13 cellular contexts compared by ENCODE assay signal in genomic region chr11:2890466-2891241, GRCh38. TPM values are rescaled to one million over a fixed set of nuclear protein-coding genes. Genes with fewer than 3 reads are reported as not detected.
A peak's percentile ranks its signal among the peaks of the same experiment; 100 is the strongest.
DNase-seq lines count a peak whose midpoint lies in the region; ATAC-seq, FAIRE-seq and TF ChIP-seq lines count a peak whose summit lies in the region.
"Had no signal": no experiment of that assay in that cellular context is flagged by ENCODE, and none has a peak within 500 bp of the region (broad histone marks: within the 10 kb centered on the region; RNA-seq: fewer than 3 reads in every experiment).

No MANE protein-coding gene starts in this region.

- H3K9me1 ChIP-seq in K562 (ENCODE audit: control insufficient read depth, insufficient read depth, low read length) = no peaks in the 10 kb centered on the region

- peak overlapping the region; percentile 95 for H2AFZ ChIP-seq in K562 (ENCODE audit: low read depth, low read length)
- no peak overlapping the region for H2AFZ ChIP-seq in HepG2 (ENCODE audit: low read length)
- H2AFZ ChIP-seq in OCI-LY7 (ENCODE audit: low read length) = no peak overlapping the region

- TF ChIP-seq EP300 in K562 (IDR thresholded peaks at IDR 0.05; ENCODE audit: low read length) (no peak), HepG2 (IDR thresholded peaks at IDR 0.05; ENCODE audit: low read depth in 2 of 2, low read length in 2 of 2) (no peak), HepG2 (CRISPR knock-in tag; IDR thresholded peaks at IDR 0.05; ENCODE audit: borderline replicate concordance) (no peak)

- no peak for TF ChIP-seq CTCF in A673 (conservative IDR thresholded peaks at IDR 0.05; ENCODE audit: low read depth, low read length)
- TF ChIP-seq CTCF in K562 (IDR thresholded peaks at IDR 0.05 in 2 of 3, conservative IDR thresholded peaks at IDR 0.05 in 1 of 3; ENCODE audit: insufficient read depth in 2 of 3, low read depth in 1 of 3, low read length in 3 of 3) = 0 out of 6 replicates have a peak, but pooled peaks of 1 of the 3 experiments have one; percentile 2
- no peak for TF ChIP-seq CTCF in HepG2 (CRISPR knock-in tag; IDR thresholded peaks at IDR 0.05)
- TF ChIP-seq CTCF in OCI-LY7 (conservative IDR thresholded peaks at IDR 0.05; ENCODE audit: low read length) = no peak

- H3K36me3 ChIP-seq in A673 (ENCODE audit: insufficient read depth, low read length, poor library complexity, severe bottlenecking) (no peaks in the 10 kb centered on the region), K562 (ENCODE audit: control insufficient read depth, insufficient read depth, low read length) (no peaks in the 10 kb centered on the region), HepG2 (replicated peaks in 1 of 2; ENCODE audit: control insufficient read depth in 1 of 2, insufficient read depth in 2 of 2, low read length in 2 of 2) (no peaks in the 10 kb centered on the region), OCI-LY7 (ENCODE audit: insufficient read depth, low read length) (no peaks in the 10 kb centered on the region)

- BruUV-seq in A673 (replicated peaks; lab: Mats Ljungman, UMichigan) (no TSS peak), K562 (replicated peaks; lab: Mats Ljungman, UMichigan) (no TSS peak), HepG2 (replicated peaks; lab: Mats Ljungman, UMichigan) (no TSS peak), OCI-LY7 (replicated peaks; lab: Mats Ljungman, UMichigan) (no TSS peak)

- FAIRE-seq in HTR-8/SVneo (lab: Jason Lieb, UNC) = peak; percentile 28
- peak; percentile 70 for FAIRE-seq in K562 (lab: Jason Lieb, UNC)
- no peak for FAIRE-seq in HepG2 (lab: Jason Lieb, UNC)
- FAIRE-seq: GM18507 had no signal

- ATAC-seq in K562 (peak; percentile 69), HepG2 (no peak), GM21360 (IDR thresholded peaks at IDR 0.05; ENCODE audit: unreplicated experiment) (no peak)

- POLR2A ChIA-PET in A673 (lab: Charles Lee; ENCODE audit: low non-redundant PET) (no interaction called here), K562 (lab: Yijun Ruan, JAX) (interaction anchor here (0.6 to 2.8 kb wide), 11 partner anchors 9 to 362 kb away, joined by 3 to 13 read pairs (median 3); partner anchors contain the start of gene PHLDA2), HepG2 (lab: Yijun Ruan, JAX) (interaction anchor here (0.8 kb wide), 1 partner anchor 357 kb away, joined by 3 read pairs; no protein-coding TSS in a partner anchor), OCI-LY7 (lab: Charles Lee) (no interaction called here)

- H3K9me3 ChIP-seq in A673 (ENCODE audit: low read depth, low read length, poor library complexity, severe bottlenecking) (no peaks in the 10 kb centered on the region), K562 (replicated peaks; ENCODE audit: control insufficient read depth, insufficient read depth, low read depth, low read length) (no peaks in the 10 kb centered on the region), HepG2 (ENCODE audit: low read length) (no peaks in the 10 kb centered on the region), OCI-LY7 (ENCODE audit: low read length) (no peaks in the 10 kb centered on the region)

- intact Hi-C loops in A673 (cut with micrococcal nuclease; ENCODE audit: unreplicated experiment) = loop anchor here (5.0 kb wide), 1 partner anchor 463 kb away; no protein-coding TSS in a partner anchor
- intact Hi-C loops in K562 (cut with micrococcal nuclease) = loop anchor here (10.0 kb wide), 3 partner anchors 204 to 586 kb away; partner anchors contain the start of genes C11orf21 and TSPAN32
- intact Hi-C loops in HepG2 (cut with micrococcal nuclease; ENCODE audit: unreplicated experiment) = no loop called here
- intact Hi-C loops in OCI-LY7 (cut with micrococcal nuclease; ENCODE audit: unreplicated experiment) = no loop called here

- H3K9ac ChIP-seq in K562 (ENCODE audit: insufficient read depth in 1 of 2, low read depth in 2 of 2, low read length in 2 of 2) (peak overlapping the region; percentile 84 to 92), HepG2 (ENCODE audit: insufficient read depth, low read depth, low read length) (no peak overlapping the region)

- in situ Hi-C loops in K562 (cut with MboI) (no loop called here), HepG2 (cut with HindIII; ENCODE audit: extremely low pct_ligation_motif_present, low pct_unique_long_range_greater_than_20kb) (no loop called here)

- DNase-seq in A673 (ENCODE audit: low spot score) (no peak), HTR-8/SVneo (ENCODE audit: insufficient read length, low spot score) (no peak), K562 (ENCODE audit: extremely low read depth in 1 of 4, low spot score in 3 of 4) (peak; percentile 84 to 94 (median 86)), HepG2 (ENCODE audit: low spot score) (no peak), OCI-LY7 (ENCODE audit: low spot score) (no peak), NOMO-1 treated with DMSO at 0.1 percent for 48 hours (lab: John Stamatoyannopoulos, UW; ENCODE audit: unreplicated experiment) (no peak), SKM-1 (lab: John Stamatoyannopoulos, UW; ENCODE audit: unreplicated experiment) (no peak)
- DNase-seq: activated T-cell treated with anti-CD3 and anti-CD28 coated beads for 4 hours, HFFc6, KG1 had no signal

- H3K4me2 ChIP-seq in K562 (ENCODE audit: insufficient read depth, low read length) (peak overlapping the region; percentile 77), HepG2 (ENCODE audit: low read depth, low read length) (no peak overlapping the region), OCI-LY7 (ENCODE audit: low read length) (no peak overlapping the region)

- no peak overlapping the region for H3K4me3 ChIP-seq in A673 (ENCODE audit: low read depth, low read length, poor library complexity, severe bottlenecking)
- peak overlapping the region; percentile 16; the same call in 1 of the 2 replicates for H3K4me3 ChIP-seq in K562
- no peak overlapping the region for H3K4me3 ChIP-seq in HepG2 (replicated peaks in 1 of 3; ENCODE audit: insufficient read depth in 1 of 3, low read depth in 2 of 3, low read length in 3 of 3)
- no peak overlapping the region for H3K4me3 ChIP-seq in OCI-LY7 (ENCODE audit: low read depth, low read length, poor library complexity, severe bottlenecking)

- TF ChIP-seq RAD21 in K562 (CRISPR knock-in tag; conservative IDR thresholded peaks at IDR 0.05 in 1 of 2, IDR thresholded peaks at IDR 0.05 in 1 of 2) (no peak), HepG2 (CRISPR knock-in tag; IDR thresholded peaks at IDR 0.05) (no peak)

- H3K27ac ChIP-seq in A673 (ENCODE audit: low read depth, low read length, poor library complexity, severe bottlenecking) = peak overlapping the region; percentile 54
- peak overlapping the region; percentile 90 for H3K27ac ChIP-seq in K562 (ENCODE audit: extremely low read depth, low read depth, low read length)
- no peak overlapping the region for H3K27ac ChIP-seq in HepG2 (ENCODE audit: extremely low read length, insufficient read depth, low read length)
- H3K27ac ChIP-seq in OCI-LY7 (ENCODE audit: low read depth, low read length, poor library complexity, severe bottlenecking) = no peak overlapping the region

- no peaks in the 10 kb centered on the region for H3K9me2 ChIP-seq in OCI-LY7 (ENCODE audit: insufficient read depth, low read length)

- H4K20me1 ChIP-seq in K562 (replicated peaks; ENCODE audit: control insufficient read depth, insufficient read depth, low read length) (no peaks in the 10 kb centered on the region), HepG2 (ENCODE audit: insufficient read depth, low read length) (no peaks in the 10 kb centered on the region), OCI-LY7 (ENCODE audit: insufficient read depth, low read length) (no peaks in the 10 kb centered on the region)

- H3K27me3 ChIP-seq in A673 (replicated peaks; ENCODE audit: insufficient read depth, low read depth, low read length, poor library complexity) (no peaks in the 10 kb centered on the region), K562 (ENCODE audit: control insufficient read depth in 2 of 2, insufficient read depth in 2 of 2, low read length in 2 of 2) (no peaks in the 10 kb centered on the region), HepG2 (ENCODE audit: control insufficient read depth in 1 of 2, insufficient read depth in 2 of 2, low read length in 2 of 2) (peaks cover 3 to 10% of the 10 kb centered on the region in 2 experiments; a peak in 4 of 5 replicates)

- 4% methylated on average over 25 of the region's 28 CpGs for WGBS in K562 (ENCODE audit: insufficient coverage, low coverage, missing lambda C conversion rate)
- no CpG with 5 or more reads among the region's 28 CpGs for WGBS in HepG2 (ENCODE audit: low lambda C conversion rate)

- peak; percentile 73 for TF ChIP-seq POLR2A in K562 (conservative IDR thresholded peaks at IDR 0.05)
- TF ChIP-seq POLR2A in HepG2 (IDR thresholded peaks at IDR 0.05; ENCODE audit: insufficient read depth in 1 of 2, low read depth in 2 of 2, low read length in 2 of 2) = no peak

- H3K4me1 ChIP-seq in A673 (ENCODE audit: insufficient read depth, low read length, poor library complexity, severe bottlenecking) (peaks cover 19% of the 10 kb centered on the region), K562 (replicated peaks in 1 of 2; ENCODE audit: control insufficient read depth in 2 of 2, insufficient read depth in 2 of 2, low read length in 2 of 2) (peaks cover 32 to 64% of the 10 kb centered on the region in 2 experiments), HepG2 (ENCODE audit: insufficient read depth, low read length) (peaks cover 39% of the 10 kb centered on the region), OCI-LY7 (ENCODE audit: insufficient read depth, low read length, poor library complexity, severe bottlenecking) (peaks cover 29% of the 10 kb centered on the region)

- H3K79me2 ChIP-seq in K562 (ENCODE audit: control insufficient read depth, insufficient read depth, low read length) (no peaks in the 10 kb centered on the region), HepG2 (ENCODE audit: insufficient read depth, low read length) (no peaks in the 10 kb centered on the region), OCI-LY7 (ENCODE audit: insufficient read depth, low read depth, low read length) (no peaks in the 10 kb centered on the region)

- CTCF ChIA-PET in A673 (lab: Charles Lee) (interaction anchor here (5.8 kb wide), 1 partner anchor 359 kb away, joined by 52 read pairs; no protein-coding TSS in a partner anchor), K562 (lab: Yijun Ruan, JAX; ENCODE audit: low intra/inter-chr PET ratio) (interaction anchor here (1.3 to 10.6 kb wide), 2 partner anchors 327 to 357 kb away, joined by 4 to 228 read pairs; no protein-coding TSS in a partner anchor), HepG2 (lab: Yijun Ruan, JAX; ENCODE audit: low intra/inter-chr PET ratio, low total read pairs) (interaction anchor here (8.6 kb wide), 1 partner anchor 358 kb away, joined by 148 read pairs; no protein-coding TSS in a partner anchor), OCI-LY7 (lab: Charles Lee; ENCODE audit: unreplicated experiment) (no interaction called here)

RNA-seq across cellular contexts. Expression of gene CDKN1C, which starts 5.1 kb away (rescaled TPM):
- total RNA-seq in A673 (2021) (2.9 and 3.5 TPM in 2 replicates), K562 (2014; rRNA removed) (19.2 and 23.5 TPM in 2 replicates), K562 (2014; rRNA removed; fragmentation: Illumina TruSeq; extraction: Trizol) (3.5 and 4.0 TPM in 2 replicates), K562 (2015; rRNA removed; fragmentation: Illumina TruSeq; extraction: Trizol) (2.8 and 3.5 TPM in 2 replicates), K562 (2021) (21.1 and 21.9 TPM in 2 replicates), HepG2 (2016; rRNA removed; fragmentation: Illumina TruSeq; extraction: Trizol) (not detected in 2 replicates), OCI-LY7 (2022) (0.55 and 0.59 TPM in 2 replicates)
- 7.1 and 13.9 TPM in 2 replicates for total RNA-seq in K562 (2011; cell fraction: chromatin; rRNA removed; ENCODE audit: low replicate concordance)
- 20.5 and 24.5 TPM in 2 replicates for total RNA-seq in K562 (2011; cell fraction: nucleolus; rRNA removed)
- 10.9 and 11.1 TPM in 2 replicates for total RNA-seq in K562 (2011; cell fraction: nucleoplasm; rRNA removed)
- polyA plus RNA-seq in K562 (2011; rRNA removed) (9.2 and 17.4 TPM in 2 replicates), K562 (2014; fragmentation: Illumina TruSeq; extraction: Trizol) (3.9 and 5.2 TPM in 2 replicates), K562 (2014; fragmentation: Nextera tagmentation; extraction: Ambion mirVana) (10 to 100 TPM in 1 of 2 experiments, 1 to 10 TPM in 1; 9.3 to 18.7 TPM), K562 (2014; rRNA removed) (11.0 and 13.0 TPM in 2 replicates), HepG2 (2011; rRNA removed) (not detected in 2 replicates)
- polyA plus RNA-seq in K562 (2011; cell fraction: cytosol; rRNA removed) = 12.9 and 29.1 TPM in 2 replicates
- polyA plus RNA-seq in K562 (2011; cell fraction: nucleus; rRNA removed) = 25.4 and 25.7 TPM in 2 replicates
- polyA plus RNA-seq in K562 (2012) = 10.9 and 13.2 TPM in 2 replicates
- polyA minus RNA-seq in K562 (2011; rRNA and poly(A)+ RNA removed) = 4.8 and 6.4 TPM in 2 replicates
- polyA minus RNA-seq in K562 (2011; cell fraction: cytosol; rRNA and poly(A)+ RNA removed) = 11.8 and 22.5 TPM in 2 replicates
- polyA minus RNA-seq in K562 (2011; cell fraction: nucleus; rRNA and poly(A)+ RNA removed) = 7.5 and 8.9 TPM in 2 replicates
- not detected in 2 replicates for total RNA-seq in HepG2 (2016; cell fraction: cytosol; rRNA removed; fragmentation: Illumina TruSeq; extraction: Trizol; ENCODE audit: low read depth)
- not detected in 2 replicates for total RNA-seq in HepG2 (2016; cell fraction: insoluble cytoplasmic fraction; rRNA removed; fragmentation: Illumina TruSeq; extraction: Trizol)
- not detected in 2 replicates for total RNA-seq in HepG2 (2016; cell fraction: membrane; rRNA removed; fragmentation: Illumina TruSeq; extraction: Trizol)
- not detected in 2 replicates for total RNA-seq in HepG2 (2016; cell fraction: nucleus; rRNA removed; fragmentation: Illumina TruSeq; extraction: Trizol)
- not detected in 2 replicates for polyA plus RNA-seq in HepG2 (2011; cell fraction: cytosol; rRNA removed)
- 0.10 and 0.23 TPM in 2 replicates for polyA plus RNA-seq in HepG2 (2011; cell fraction: nucleus; rRNA removed)
- not detected in 2 replicates for polyA plus RNA-seq in HepG2 (2012)
- not detected in 2 replicates for polyA plus RNA-seq in HepG2 (2016; cell fraction: cytosol; fragmentation: Illumina TruSeq; extraction: Trizol; ENCODE audit: low read depth)
- not detected in 2 replicates for polyA plus RNA-seq in HepG2 (2016; cell fraction: insoluble cytoplasmic fraction; fragmentation: Illumina TruSeq; extraction: Trizol; ENCODE audit: low read depth)
- not detected in 2 replicates for polyA plus RNA-seq in HepG2 (2016; cell fraction: membrane; fragmentation: Illumina TruSeq; extraction: Trizol; ENCODE audit: low read depth)
- polyA plus RNA-seq in HepG2 (2016; cell fraction: nucleus; fragmentation: Illumina TruSeq; extraction: Trizol; ENCODE audit: insufficient read depth, low read depth) = not detected in 2 replicates
- polyA minus RNA-seq in HepG2 (2011; rRNA and poly(A)+ RNA removed; ENCODE audit: low replicate concordance) = 17.4 TPM in 1 of 2 replicates, not detected in the other
- 0.30 and 0.70 TPM in 2 replicates for polyA minus RNA-seq in HepG2 (2011; cell fraction: cytosol; rRNA and poly(A)+ RNA removed)
- polyA minus RNA-seq in HepG2 (2011; cell fraction: nucleus; rRNA and poly(A)+ RNA removed) = 0.52 TPM in 1 of 2 replicates, not detected in the other
- total RNA-seq in OCI-LY7 (2014; rRNA removed; shearing (Covaris generic)) = 0.13 TPM in 1 of 2 replicates, not detected in the other

RNA-seq across cellular contexts. Expression of gene PHLDA2, which starts 38.6 kb away (rescaled TPM):
- total RNA-seq in A673 (2021) (25.0 and 33.7 TPM in 2 replicates), K562 (2014; rRNA removed) (14.8 and 26.2 TPM in 2 replicates), K562 (2014; rRNA removed; fragmentation: Illumina TruSeq; extraction: Trizol) (0.70 and 0.76 TPM in 2 replicates), K562 (2015; rRNA removed; fragmentation: Illumina TruSeq; extraction: Trizol) (5.7 and 6.3 TPM in 2 replicates), K562 (2021) (42.4 and 43.2 TPM in 2 replicates), HepG2 (2016; rRNA removed; fragmentation: Illumina TruSeq; extraction: Trizol) (0.36 and 0.55 TPM in 2 replicates), OCI-LY7 (2022) (0.34 and 0.50 TPM in 2 replicates)
- total RNA-seq in K562 (2011; cell fraction: chromatin; rRNA removed; ENCODE audit: low replicate concordance) = 3.2 and 7.8 TPM in 2 replicates
- 13.6 and 14.7 TPM in 2 replicates for total RNA-seq in K562 (2011; cell fraction: nucleolus; rRNA removed)
- total RNA-seq in K562 (2011; cell fraction: nucleoplasm; rRNA removed) = 5.4 and 5.7 TPM in 2 replicates
- polyA plus RNA-seq in K562 (2011; rRNA removed) (4.7 and 4.9 TPM in 2 replicates), K562 (2014; fragmentation: Illumina TruSeq; extraction: Trizol) (4.0 and 24.8 TPM in 2 replicates), K562 (2014; fragmentation: Nextera tagmentation; extraction: Ambion mirVana) (under 1 TPM; 0.43 to 0.87 TPM), K562 (2014; rRNA removed) (33.6 and 37.8 TPM in 2 replicates), HepG2 (2011; rRNA removed) (0.78 and 1.5 TPM in 2 replicates)
- 19.3 and 101 TPM in 2 replicates for polyA plus RNA-seq in K562 (2011; cell fraction: cytosol; rRNA removed)
- polyA plus RNA-seq in K562 (2011; cell fraction: nucleus; rRNA removed) = 10.5 and 21.0 TPM in 2 replicates
- polyA plus RNA-seq in K562 (2012) = 26.8 and 31.0 TPM in 2 replicates
- 0.84 and 1.1 TPM in 2 replicates for polyA minus RNA-seq in K562 (2011; rRNA and poly(A)+ RNA removed)
- 14.8 and 27.2 TPM in 2 replicates for polyA minus RNA-seq in K562 (2011; cell fraction: cytosol; rRNA and poly(A)+ RNA removed)
- 11.8 and 14.1 TPM in 2 replicates for polyA minus RNA-seq in K562 (2011; cell fraction: nucleus; rRNA and poly(A)+ RNA removed)
- 0.40 TPM in 1 of 2 replicates, not detected in the other for total RNA-seq in HepG2 (2016; cell fraction: cytosol; rRNA removed; fragmentation: Illumina TruSeq; extraction: Trizol; ENCODE audit: low read depth)
- total RNA-seq in HepG2 (2016; cell fraction: insoluble cytoplasmic fraction; rRNA removed; fragmentation: Illumina TruSeq; extraction: Trizol) = 0.27 and 0.56 TPM in 2 replicates
- total RNA-seq in HepG2 (2016; cell fraction: membrane; rRNA removed; fragmentation: Illumina TruSeq; extraction: Trizol) = 0.31 and 0.65 TPM in 2 replicates
- not detected in 2 replicates for total RNA-seq in HepG2 (2016; cell fraction: nucleus; rRNA removed; fragmentation: Illumina TruSeq; extraction: Trizol)
- polyA plus RNA-seq in HepG2 (2011; cell fraction: cytosol; rRNA removed) = 2.2 and 3.8 TPM in 2 replicates
- polyA plus RNA-seq in HepG2 (2011; cell fraction: nucleus; rRNA removed) = 3.7 and 3.9 TPM in 2 replicates
- polyA plus RNA-seq in HepG2 (2012) = 1.5 and 2.9 TPM in 2 replicates
- 1.1 and 1.5 TPM in 2 replicates for polyA plus RNA-seq in HepG2 (2016; cell fraction: cytosol; fragmentation: Illumina TruSeq; extraction: Trizol; ENCODE audit: low read depth)
- 2.2 and 2.4 TPM in 2 replicates for polyA plus RNA-seq in HepG2 (2016; cell fraction: insoluble cytoplasmic fraction; fragmentation: Illumina TruSeq; extraction: Trizol; ENCODE audit: low read depth)
- 1.2 and 1.5 TPM in 2 replicates for polyA plus RNA-seq in HepG2 (2016; cell fraction: membrane; fragmentation: Illumina TruSeq; extraction: Trizol; ENCODE audit: low read depth)
- polyA plus RNA-seq in HepG2 (2016; cell fraction: nucleus; fragmentation: Illumina TruSeq; extraction: Trizol; ENCODE audit: insufficient read depth, low read depth) = 2.0 and 2.5 TPM in 2 replicates
- polyA minus RNA-seq in HepG2 (2011; rRNA and poly(A)+ RNA removed; ENCODE audit: low replicate concordance) = 1.2 and 12.9 TPM in 2 replicates
- polyA minus RNA-seq in HepG2 (2011; cell fraction: cytosol; rRNA and poly(A)+ RNA removed) = 0.88 and 1.4 TPM in 2 replicates
- polyA minus RNA-seq in HepG2 (2011; cell fraction: nucleus; rRNA and poly(A)+ RNA removed) = 0.64 and 0.87 TPM in 2 replicates
- total RNA-seq in OCI-LY7 (2014; rRNA removed; shearing (Covaris generic)) = 0.16 and 1.0 TPM in 2 replicates
- total RNA-seq: B cell had no signal

Comparison
In these comparisons a context has a peak if more than half of its experiments do, and no peak if none do; other contexts are left out.
1. DNase-seq: peak in K562 (4 of 4); none in A673 (single experiment), HTR-8/SVneo (single experiment), HepG2 (single experiment), OCI-LY7 (single experiment), NOMO-1 treated with DMSO at 0.1 percent for 48 hours (single experiment) and SKM-1 (single experiment).
2. H3K27ac ChIP-seq: peak in A673 (single experiment) and K562 (single experiment); none in HepG2 (single experiment) and OCI-LY7 (single experiment).
3. POLR2A ChIA-PET loops: an anchor here in K562 (0.6 to 2.8 kb wide) and HepG2 (0.8 kb wide); none called in A673 and OCI-LY7.
4. intact Hi-C loops: an anchor here in A673 (5.0 kb wide) and K562 (10.0 kb wide); none called in HepG2 and OCI-LY7.